In genomic region chr22:26735019-26735409, GRCh38 we compare ENCODE assay signal across 30 cellular contexts.
DNase-seq lines count a peak whose midpoint lies in the region; ATAC-seq and TF ChIP-seq lines count a peak whose summit lies in the region.
"Had no signal": no experiment of that assay in that cellular context is flagged by ENCODE, and none has a peak within 500 bp of the region (broad histone marks: within the 10 kb centered on the region; RNA-seq: fewer than 3 reads in every experiment).

No MANE protein-coding gene starts in this region.

- H3K4me1 ChIP-seq in heart right ventricle, result peaks cover 0 to 16% (median 6%) of the 10 kb centered on the region in 9 donors

- H3K36me3 Mint-ChIP-seq in activated naive CD8-positive, alpha-beta T cell, result peaks cover 28% of the 10 kb centered on the region
- H3K36me3 Mint-ChIP-seq in activated naive CD8-positive, alpha-beta T cell treated with anti-CD3 and anti-CD28 coated beads, Interleukin-2, amount 50 U/mL, for 24 hours (ENCODE audit: low read depth), result peaks cover 13% of the 10 kb centered on the region
- H3K36me3 Mint-ChIP-seq in stimulated activated effector memory CD8-positive, alpha-beta T cell treated with anti-CD3 and anti-CD28 coated beads, Interleukin-12 subunit alpha, Interleukin-12 subunit beta, amount 100 ng/mL, for 72 hours, result peaks cover 17% of the 10 kb centered on the region
- peaks cover 13% of the 10 kb centered on the region for H3K36me3 Mint-ChIP-seq in activated CD4-positive, alpha-beta memory T cell treated with anti-CD3 and anti-CD28 coated beads for 36 hours

- no peak for TF ChIP-seq CTCF in heart right ventricle (IDR thresholded peaks at IDR 0.05)

- H3K27ac Mint-ChIP-seq in activated naive CD8-positive, alpha-beta T cell, result peak overlapping the region; percentile 46
- no peak overlapping the region for H3K27ac Mint-ChIP-seq in activated naive CD8-positive, alpha-beta T cell treated with anti-CD3 and anti-CD28 coated beads, Interleukin-2, amount 50 U/mL, for 24 hours
- H3K27ac Mint-ChIP-seq in stimulated activated effector memory CD8-positive, alpha-beta T cell treated with anti-CD3 and anti-CD28 coated beads, Interleukin-12 subunit alpha, Interleukin-12 subunit beta, amount 100 ng/mL, for 72 hours, result peak overlapping the region; percentile 35
- H3K27ac Mint-ChIP-seq in activated CD4-positive, alpha-beta memory T cell treated with anti-CD3 and anti-CD28 coated beads for 36 hours, result no peak overlapping the region
- H3K27ac Mint-ChIP-seq: CD14-positive monocyte, IgD-negative memory B cell had no signal

- H3K27me3 ChIP-seq in heart right ventricle, result no peaks in the 10 kb centered on the region
- H3K27me3 ChIP-seq: BE2C had no signal

- intact Hi-C loops in heart right ventricle (cut with DNase I), result no loop called here
- intact Hi-C loops in activated CD4-positive, alpha-beta memory T cell treated with anti-CD3 and anti-CD28 coated beads for 36 hours (cut with micrococcal nuclease), result no loop called here

- CTCF ChIA-PET in activated CD4-positive, alpha-beta memory T cell treated with anti-CD3 and anti-CD28 coated beads for 36 hours (lab: Charles Lee), result interaction anchor here (0.6 to 1.0 kb wide), 3 partner anchors 9 to 369 kb away, joined by 3 to 4 read pairs (median 3); no protein-coding TSS in a partner anchor

- no peaks in the 10 kb centered on the region for H3K9me3 ChIP-seq in heart right ventricle
- H3K9me3 ChIP-seq: BE2C had no signal

- H3K4me1 Mint-ChIP-seq in activated naive CD8-positive, alpha-beta T cell (ENCODE audit: low read depth), result peaks cover 6% of the 10 kb centered on the region
- no peaks in the 10 kb centered on the region for H3K4me1 Mint-ChIP-seq in activated naive CD8-positive, alpha-beta T cell treated with anti-CD3 and anti-CD28 coated beads, Interleukin-2, amount 50 U/mL, for 24 hours
- peaks cover 16% of the 10 kb centered on the region for H3K4me1 Mint-ChIP-seq in stimulated activated effector memory CD8-positive, alpha-beta T cell treated with anti-CD3 and anti-CD28 coated beads, Interleukin-12 subunit alpha, Interleukin-12 subunit beta, amount 100 ng/mL, for 72 hours
- H3K4me1 Mint-ChIP-seq in activated CD4-positive, alpha-beta memory T cell treated with anti-CD3 and anti-CD28 coated beads for 36 hours (ENCODE audit: low read depth), result no peaks in the 10 kb centered on the region

- H3K4me3 Mint-ChIP-seq in activated naive CD8-positive, alpha-beta T cell, result no peak overlapping the region
- H3K4me3 Mint-ChIP-seq in activated naive CD8-positive, alpha-beta T cell treated with anti-CD3 and anti-CD28 coated beads, Interleukin-2, amount 50 U/mL, for 24 hours, result no peak overlapping the region
- H3K4me3 Mint-ChIP-seq in stimulated activated effector memory CD8-positive, alpha-beta T cell treated with anti-CD3 and anti-CD28 coated beads, Interleukin-12 subunit alpha, Interleukin-12 subunit beta, amount 100 ng/mL, for 72 hours, result no peak overlapping the region
- H3K4me3 Mint-ChIP-seq in activated CD4-positive, alpha-beta memory T cell treated with anti-CD3 and anti-CD28 coated beads for 36 hours, result no peak overlapping the region
- H3K4me3 Mint-ChIP-seq: CD14-positive monocyte; CD8-positive, alpha-beta memory T cell; IgD-negative memory B cell had no signal

- peaks cover 0 to 10% (median 0%) of the 10 kb centered on the region in 9 donors for H3K36me3 ChIP-seq in heart right ventricle
- H3K36me3 ChIP-seq: BE2C had no signal

- H3K9me3 Mint-ChIP-seq in activated naive CD8-positive, alpha-beta T cell (ENCODE audit: low read depth), result no peaks in the 10 kb centered on the region
- no peaks in the 10 kb centered on the region for H3K9me3 Mint-ChIP-seq in activated naive CD8-positive, alpha-beta T cell treated with anti-CD3 and anti-CD28 coated beads, Interleukin-2, amount 50 U/mL, for 24 hours
- H3K9me3 Mint-ChIP-seq in stimulated activated effector memory CD8-positive, alpha-beta T cell treated with anti-CD3 and anti-CD28 coated beads, Interleukin-12 subunit alpha, Interleukin-12 subunit beta, amount 100 ng/mL, for 72 hours, result no peaks in the 10 kb centered on the region
- no peaks in the 10 kb centered on the region for H3K9me3 Mint-ChIP-seq in activated CD4-positive, alpha-beta memory T cell treated with anti-CD3 and anti-CD28 coated beads for 36 hours
- H3K9me3 Mint-ChIP-seq: IgD-negative memory B cell had no signal

- 54 to 56% methylated on average over 3 of the region's 3 CpGs for WGBS in heart right ventricle, 2 donors

- H3K27ac ChIP-seq in heart right ventricle, result peak overlapping the region in 6 of 10 donors; percentile 20 to 79 (median 51)
- H3K27ac ChIP-seq: HL-60, KMS-11 had no signal

- DNase-seq in activated naive CD8-positive, alpha-beta T cell treated with anti-CD3 and anti-CD28 coated beads, Interleukin-2, amount 50 U/mL, for 24 hours, result no peak
- DNase-seq in heart right ventricle (peak in 1 of 2 donors; percentile 32), myocyte (ENCODE audit: low read depth) (peak; percentile 82), ecto neural progenitor cell (ENCODE audit: low spot score) (no peak)
- DNase-seq in stimulated activated effector memory CD8-positive, alpha-beta T cell treated with anti-CD3 and anti-CD28 coated beads, Interleukin-12 subunit alpha, Interleukin-12 subunit beta, amount 100 ng/mL, for 72 hours (ENCODE audit: low spot score in 2 of 2), result no peak
- no peak for DNase-seq in activated CD4-positive, alpha-beta memory T cell treated with anti-CD3 and anti-CD28 coated beads for 36 hours
- DNase-seq: 8988T; ACHN; BE2C; CD8-positive, alpha-beta memory T cell; DMS 273 treated with DMSO at 0.1 percent for 48 hours; DMS79; EL; GDM1; H7; MM.1S; NCI-H2029; NCI-H446; NCI-H524 treated with DMSO at 0.1 percent for 48 hours; NCI-H82; NK-92 treated with Interleukin-12 subunit alpha and Interleukin-12 subunit beta, amount 100 ng/mL, for 24 hours; PC-3; SHP77 had no signal

- H3K27me3 Mint-ChIP-seq in activated naive CD8-positive, alpha-beta T cell, result no peaks in the 10 kb centered on the region
- no peaks in the 10 kb centered on the region for H3K27me3 Mint-ChIP-seq in activated naive CD8-positive, alpha-beta T cell treated with anti-CD3 and anti-CD28 coated beads, Interleukin-2, amount 50 U/mL, for 24 hours
- no peaks in the 10 kb centered on the region for H3K27me3 Mint-ChIP-seq in activated CD4-positive, alpha-beta memory T cell treated with anti-CD3 and anti-CD28 coated beads for 36 hours
- H3K27me3 Mint-ChIP-seq: IgD-negative memory B cell had no signal

- ATAC-seq in activated naive CD8-positive, alpha-beta T cell treated with anti-CD3 and anti-CD28 coated beads, Interleukin-2, amount 50 U/mL, for 24 hours, result no peak
- ATAC-seq in heart right ventricle (peak; percentile 79 to 98 (median 92)), GM19467 (IDR thresholded peaks at IDR 0.05; ENCODE audit: unreplicated experiment) (no peak)
- ATAC-seq in stimulated activated effector memory CD8-positive, alpha-beta T cell treated with anti-CD3 and anti-CD28 coated beads, Interleukin-12 subunit alpha, Interleukin-12 subunit beta, amount 100 ng/mL, for 72 hours, result no peak
- ATAC-seq: GM12878, PC-3 had no signal

- H3K4me3 ChIP-seq in heart right ventricle, result no peak overlapping the region
- H3K4me3 ChIP-seq: GM12878 had no signal

- POLR2A ChIA-PET in activated CD4-positive, alpha-beta memory T cell treated with anti-CD3 and anti-CD28 coated beads for 36 hours (lab: Charles Lee), result no interaction called here

Comparison
In these comparisons a context has a peak if more than half of its experiments do, and no peak if none do; other contexts are left out.
1. H3K27ac Mint-ChIP-seq: peak in activated naive CD8-positive, alpha-beta T cell (single experiment) and stimulated activated effector memory CD8-positive, alpha-beta T cell treated with anti-CD3 and anti-CD28 coated beads, Interleukin-12 subunit alpha, Interleukin-12 subunit beta, amount 100 ng/mL, for 72 hours (single experiment); none in activated naive CD8-positive, alpha-beta T cell treated with anti-CD3 and anti-CD28 coated beads, Interleukin-2, amount 50 U/mL, for 24 hours (single experiment) and activated CD4-positive, alpha-beta memory T cell treated with anti-CD3 and anti-CD28 coated beads for 36 hours (single experiment).
2. ATAC-seq: peak in heart right ventricle (8 of 8); none in activated naive CD8-positive, alpha-beta T cell treated with anti-CD3 and anti-CD28 coated beads, Interleukin-2, amount 50 U/mL, for 24 hours (single experiment), stimulated activated effector memory CD8-positive, alpha-beta T cell treated with anti-CD3 and anti-CD28 coated beads, Interleukin-12 subunit alpha, Interleukin-12 subunit beta, amount 100 ng/mL, for 72 hours (single experiment) and GM19467 (single experiment).